ENCODE assay signal across 18 cellular contexts in the genomic region with DNA sequence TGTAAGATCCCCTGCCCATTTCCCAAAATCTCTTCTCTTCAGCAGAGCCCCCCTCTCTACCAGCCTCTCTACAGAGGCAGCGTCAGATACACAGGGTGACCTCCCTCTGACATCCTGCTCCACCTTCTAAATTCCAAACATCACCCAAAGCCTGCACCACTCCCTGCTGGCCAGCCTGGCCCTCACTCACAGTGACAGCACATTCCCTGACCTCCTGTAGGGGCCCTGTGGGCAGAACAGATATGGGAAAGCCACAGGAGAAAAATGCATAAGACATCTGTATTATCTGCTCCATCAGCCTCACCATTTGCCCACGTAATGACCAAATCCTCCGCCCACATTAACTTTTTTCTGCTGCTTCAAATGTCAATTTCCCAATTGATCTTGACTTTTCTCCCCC. TPM values are rescaled to one million over a fixed set of nuclear protein-coding genes. Genes with fewer than 3 reads are reported as not detected.
DNase-seq lines count a peak whose midpoint lies in the region; ATAC-seq, FAIRE-seq and TF ChIP-seq lines count a peak whose summit lies in the region.
"Had no signal": no experiment of that assay in that cellular context is flagged by ENCODE, and none has a peak within 500 bp of the region (broad histone marks: within the 10 kb centered on the region; RNA-seq: fewer than 3 reads in every experiment).

No MANE protein-coding gene starts in this region.

- H3K9me3 Mint-ChIP-seq in activated naive CD4-positive, alpha-beta T cell treated with anti-CD3 and anti-CD28 coated beads, Interleukin-2, amount 50 U/mL, for 24 hours, result peaks cover 8% of the 10 kb centered on the region
- peaks cover 18 to 20% of the 10 kb centered on the region in 2 donors for H3K9me3 Mint-ChIP-seq in stimulated activated naive CD8-positive, alpha-beta T cell treated with anti-CD3 and anti-CD28 coated beads, Interleukin-15, amount 100 ng/mL, for 72 hours

- FAIRE-seq in K562 (lab: Jason Lieb, UNC), result no peak
- FAIRE-seq: frontal cortex had no signal

- H2AFZ ChIP-seq in K562 (ENCODE audit: low read depth, low read length), result no peak overlapping the region

- H4K20me1 ChIP-seq in K562 (replicated peaks; ENCODE audit: control insufficient read depth, insufficient read depth, low read length), result no peaks in the 10 kb centered on the region

- H3K27ac ChIP-seq in K562 (ENCODE audit: extremely low read depth, low read depth, low read length), result no peak overlapping the region
- H3K27ac ChIP-seq: uterus had no signal

- TF ChIP-seq RAD21 in K562 (CRISPR knock-in tag; conservative IDR thresholded peaks at IDR 0.05 in 1 of 2, IDR thresholded peaks at IDR 0.05 in 1 of 2), result no peak; a peak in 2 of 4 replicates

- no peaks in the 10 kb centered on the region for H3K9me1 ChIP-seq in K562 (ENCODE audit: control insufficient read depth, insufficient read depth, low read length)

- H3K27ac Mint-ChIP-seq in activated naive CD4-positive, alpha-beta T cell treated with anti-CD3 and anti-CD28 coated beads, Interleukin-2, amount 50 U/mL, for 24 hours, result peak overlapping the region; percentile 90
- peak overlapping the region; percentile 86 to 93 for H3K27ac Mint-ChIP-seq in stimulated activated naive CD8-positive, alpha-beta T cell treated with anti-CD3 and anti-CD28 coated beads, Interleukin-15, amount 100 ng/mL, for 72 hours

- no peak overlapping the region for H3K4me3 ChIP-seq in K562
- H3K4me3 ChIP-seq: uterus had no signal

- H3K9me3 ChIP-seq in K562 (replicated peaks; ENCODE audit: control insufficient read depth, insufficient read depth, low read depth, low read length), result no peaks in the 10 kb centered on the region

- ATAC-seq in K562, result peak; percentile 68
- ATAC-seq in stimulated activated naive CD8-positive, alpha-beta T cell treated with anti-CD3 and anti-CD28 coated beads, Interleukin-15, amount 100 ng/mL, for 72 hours, result peak; percentile 14
- no peak for ATAC-seq in HG02840 (IDR thresholded peaks at IDR 0.05; ENCODE audit: low FRiP score, unreplicated experiment)

- POLR2A ChIA-PET in K562 (lab: Yijun Ruan, JAX), result no interaction called here

- CTCF ChIA-PET in K562 (lab: Yijun Ruan, JAX; ENCODE audit: low intra/inter-chr PET ratio), result no interaction called here

- in situ Hi-C loops in K562 (cut with MboI), result no loop called here

- no TSS peak for BruUV-seq in K562 (replicated peaks; lab: Mats Ljungman, UMichigan)

- H3K36me3 Mint-ChIP-seq in activated naive CD4-positive, alpha-beta T cell treated with anti-CD3 and anti-CD28 coated beads, Interleukin-2, amount 50 U/mL, for 24 hours, result peaks cover 35% of the 10 kb centered on the region

- peaks cover 92% of the 10 kb centered on the region for H3K4me1 Mint-ChIP-seq in activated naive CD4-positive, alpha-beta T cell treated with anti-CD3 and anti-CD28 coated beads, Interleukin-2, amount 50 U/mL, for 24 hours
- peaks cover 88% of the 10 kb centered on the region for H3K4me1 Mint-ChIP-seq in stimulated activated naive CD8-positive, alpha-beta T cell treated with anti-CD3 and anti-CD28 coated beads, Interleukin-15, amount 100 ng/mL, for 72 hours

- H3K27me3 ChIP-seq in K562 (ENCODE audit: control insufficient read depth in 2 of 2, insufficient read depth in 2 of 2, low read length in 2 of 2), result peaks cover 2 to 6% of the 10 kb centered on the region in 2 experiments; a peak in 1 of 5 replicates
- H3K27me3 ChIP-seq: uterus had no signal

- 0% methylated on average over 3 of the region's 3 CpGs for WGBS in K562 (ENCODE audit: insufficient coverage, low coverage, missing lambda C conversion rate)

- H3K27me3 Mint-ChIP-seq in activated naive CD4-positive, alpha-beta T cell treated with anti-CD3 and anti-CD28 coated beads, Interleukin-2, amount 50 U/mL, for 24 hours, result no peaks in the 10 kb centered on the region
- H3K27me3 Mint-ChIP-seq in stimulated activated naive CD8-positive, alpha-beta T cell treated with anti-CD3 and anti-CD28 coated beads, Interleukin-15, amount 100 ng/mL, for 72 hours, result no peaks in the 10 kb centered on the region
- H3K27me3 Mint-ChIP-seq: naive B cell had no signal

- no peak for DNase-seq in activated naive CD4-positive, alpha-beta T cell treated with Interleukin-2 at 50 U/mL for 16 hours
- DNase-seq in OCI-M1 (lab: John Stamatoyannopoulos, UW), result peak; percentile 35
- DNase-seq in K562 (ENCODE audit: extremely low read depth in 1 of 4, low spot score in 3 of 4), result peak in 2 of 4 experiments; percentile 13 to 18
- no peak for DNase-seq in stimulated activated naive CD8-positive, alpha-beta T cell treated with anti-CD3 and anti-CD28 coated beads, Interleukin-15, amount 100 ng/mL, for 72 hours
- DNase-seq in GM19240 (ENCODE audit: insufficient read length, low spot score), result no peak
- no peak for DNase-seq in pons (ENCODE audit: low spot score)
- DNase-seq: activated CD4-positive, CD25-positive, alpha-beta regulatory T cell; amniotic stem cell; C1 segment of cervical spinal cord; kidney glomerular epithelial cell; naive B cell; NCI-H1105 treated with DMSO at 0.1 percent for 48 hours; NCI-H524 treated with DMSO at 0.1 percent for 48 hours; Right ventricle myocardium superior; uterus had no signal

- peak; percentile 32 to 65 (median 57); a peak in 5 of 6 replicates for TF ChIP-seq CTCF in K562 (IDR thresholded peaks at IDR 0.05 in 2 of 3, conservative IDR thresholded peaks at IDR 0.05 in 1 of 3; ENCODE audit: insufficient read depth in 2 of 3, low read depth in 1 of 3, low read length in 3 of 3)

- no peaks in the 10 kb centered on the region for H3K79me2 ChIP-seq in K562 (ENCODE audit: control insufficient read depth, insufficient read depth, low read length)

- no peak for TF ChIP-seq POLR2A in K562 (conservative IDR thresholded peaks at IDR 0.05)

- intact Hi-C loops in K562 (cut with micrococcal nuclease), result no loop called here

- peak overlapping the region; percentile 82 for H3K4me3 Mint-ChIP-seq in activated naive CD4-positive, alpha-beta T cell treated with anti-CD3 and anti-CD28 coated beads, Interleukin-2, amount 50 U/mL, for 24 hours
- peak overlapping the region; percentile 84 to 87 for H3K4me3 Mint-ChIP-seq in stimulated activated naive CD8-positive, alpha-beta T cell treated with anti-CD3 and anti-CD28 coated beads, Interleukin-15, amount 100 ng/mL, for 72 hours
- H3K4me3 Mint-ChIP-seq: naive B cell had no signal

- H3K36me3 ChIP-seq in K562 (ENCODE audit: control insufficient read depth, insufficient read depth, low read length), result no peaks in the 10 kb centered on the region
- H3K36me3 ChIP-seq: uterus had no signal

- H3K4me1 ChIP-seq in K562 (replicated peaks in 1 of 2; ENCODE audit: control insufficient read depth in 2 of 2, insufficient read depth in 2 of 2, low read length in 2 of 2), result no peaks in the 10 kb centered on the region
- H3K4me1 ChIP-seq: uterus had no signal

- no peak for TF ChIP-seq EP300 in K562 (IDR thresholded peaks at IDR 0.05; ENCODE audit: low read length)

- H3K9ac ChIP-seq in K562 (ENCODE audit: insufficient read depth in 1 of 2, low read depth in 2 of 2, low read length in 2 of 2), result no peak overlapping the region

- no peak overlapping the region for H3K4me2 ChIP-seq in K562 (ENCODE audit: insufficient read depth, low read length)

TF ChIP-seq in K562, 482 proteins besides CTCF, POLR2A, EP300 and RAD21 (continues in another document):
- TF ChIP-seq SIX5 (IDR thresholded peaks at IDR 0.05; ENCODE audit: borderline replicate concordance in 1 of 2, insufficient read depth in 1 of 2, low read depth in 1 of 2, low read length in 2 of 2), result no peak
- TF ChIP-seq ELF4 (CRISPR knock-in tag; IDR thresholded peaks at IDR 0.05), result no peak
- TF ChIP-seq ZNF696 (CRISPR knock-in tag; conservative IDR thresholded peaks at IDR 0.05), result no peak
- peak; percentile 10; the same call in 1 of the 2 replicates for TF ChIP-seq CBFA2T3 (IDR thresholded peaks at IDR 0.05)
- TF ChIP-seq, protein P1, sequence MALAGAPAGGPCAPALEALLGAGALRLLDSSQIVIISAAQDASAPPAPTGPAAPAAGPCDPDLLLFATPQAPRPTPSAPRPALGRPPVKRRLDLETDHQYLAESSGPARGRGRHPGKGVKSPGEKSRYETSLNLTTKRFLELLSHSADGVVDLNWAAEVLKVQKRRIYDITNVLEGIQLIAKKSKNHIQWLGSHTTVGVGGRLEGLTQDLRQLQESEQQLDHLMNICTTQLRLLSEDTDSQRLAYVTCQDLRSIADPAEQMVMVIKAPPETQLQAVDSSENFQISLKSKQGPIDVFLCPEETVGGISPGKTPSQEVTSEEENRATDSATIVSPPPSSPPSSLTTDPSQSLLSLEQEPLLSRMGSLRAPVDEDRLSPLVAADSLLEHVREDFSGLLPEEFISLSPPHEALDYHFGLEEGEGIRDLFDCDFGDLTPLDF (CRISPR knock-in tag; IDR thresholded peaks at IDR 0.05), result no peak
- TF ChIP-seq EGR1 (conservative IDR thresholded peaks at IDR 0.05), result 0 out of 2 replicates have a peak, but pooled peaks have one; percentile 27
- no peak for TF ChIP-seq XRCC3 (IDR thresholded peaks at IDR 0.05)
- TF ChIP-seq PML (IDR thresholded peaks at IDR 0.05; ENCODE audit: low read length), result no peak
- TF ChIP-seq, protein P2, sequence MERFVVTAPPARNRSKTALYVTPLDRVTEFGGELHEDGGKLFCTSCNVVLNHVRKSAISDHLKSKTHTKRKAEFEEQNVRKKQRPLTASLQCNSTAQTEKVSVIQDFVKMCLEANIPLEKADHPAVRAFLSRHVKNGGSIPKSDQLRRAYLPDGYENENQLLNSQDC (CRISPR knock-in tag; IDR thresholded peaks at IDR 0.05), result no peak
- no peak for TF ChIP-seq MCM7 (IDR thresholded peaks at IDR 0.05)

RNA-seq across cellular contexts. Expression of a gene that starts 40.6 kb away (rescaled TPM):
- total RNA-seq in K562 (2011; cell fraction: chromatin; rRNA removed; ENCODE audit: low replicate concordance), result 0.42 TPM in 1 of 2 replicates, not detected in the other
- 0.17 and 0.79 TPM in 2 replicates for total RNA-seq in K562 (2011; cell fraction: nucleolus; rRNA removed)
- total RNA-seq in K562 (2011; cell fraction: nucleoplasm; rRNA removed), result 0.44 and 0.53 TPM in 2 replicates
- total RNA-seq in K562 (2014; rRNA removed), result 0.12 and 0.18 TPM in 2 replicates
- total RNA-seq in K562 (2014; rRNA removed; fragmentation: Illumina TruSeq; extraction: Trizol), result 0.16 and 0.25 TPM in 2 replicates
- 0.36 TPM in 1 of 2 replicates, not detected in the other for total RNA-seq in K562 (2015; rRNA removed; fragmentation: Illumina TruSeq; extraction: Trizol)
- 0.31 and 0.33 TPM in 2 replicates for total RNA-seq in K562 (2021)
- 0.14 and 0.45 TPM in 2 replicates for polyA plus RNA-seq in K562 (2011; rRNA removed)
- polyA plus RNA-seq in K562 (2011; cell fraction: cytosol; rRNA removed), result 0.41 and 0.49 TPM in 2 replicates
- polyA plus RNA-seq in K562 (2011; cell fraction: nucleus; rRNA removed), result 0.36 TPM in 1 of 2 replicates, not detected in the other
- polyA plus RNA-seq in K562 (2012), result 0.25 and 0.47 TPM in 2 replicates
- 0.07 TPM in 1 of 2 replicates, not detected in the other for polyA plus RNA-seq in K562 (2014; fragmentation: Illumina TruSeq; extraction: Trizol)
- under 1 TPM; 0.08 to 0.38 TPM for polyA plus RNA-seq in K562 (2014; fragmentation: Nextera tagmentation; extraction: Ambion mirVana)
- 0.09 TPM in 1 of 2 replicates, not detected in the other for polyA plus RNA-seq in K562 (2014; rRNA removed)
- 0.42 and 0.95 TPM in 2 replicates for polyA minus RNA-seq in K562 (2011; rRNA and poly(A)+ RNA removed)
- 0.48 TPM in 1 of 2 replicates, not detected in the other for polyA minus RNA-seq in K562 (2011; cell fraction: cytosol; rRNA and poly(A)+ RNA removed)
- polyA minus RNA-seq in K562 (2011; cell fraction: nucleus; rRNA and poly(A)+ RNA removed), result 0.11 and 0.54 TPM in 2 replicates
